Comparison of ENCODE assay signal across 9 cellular contexts in the genomic region with DNA sequence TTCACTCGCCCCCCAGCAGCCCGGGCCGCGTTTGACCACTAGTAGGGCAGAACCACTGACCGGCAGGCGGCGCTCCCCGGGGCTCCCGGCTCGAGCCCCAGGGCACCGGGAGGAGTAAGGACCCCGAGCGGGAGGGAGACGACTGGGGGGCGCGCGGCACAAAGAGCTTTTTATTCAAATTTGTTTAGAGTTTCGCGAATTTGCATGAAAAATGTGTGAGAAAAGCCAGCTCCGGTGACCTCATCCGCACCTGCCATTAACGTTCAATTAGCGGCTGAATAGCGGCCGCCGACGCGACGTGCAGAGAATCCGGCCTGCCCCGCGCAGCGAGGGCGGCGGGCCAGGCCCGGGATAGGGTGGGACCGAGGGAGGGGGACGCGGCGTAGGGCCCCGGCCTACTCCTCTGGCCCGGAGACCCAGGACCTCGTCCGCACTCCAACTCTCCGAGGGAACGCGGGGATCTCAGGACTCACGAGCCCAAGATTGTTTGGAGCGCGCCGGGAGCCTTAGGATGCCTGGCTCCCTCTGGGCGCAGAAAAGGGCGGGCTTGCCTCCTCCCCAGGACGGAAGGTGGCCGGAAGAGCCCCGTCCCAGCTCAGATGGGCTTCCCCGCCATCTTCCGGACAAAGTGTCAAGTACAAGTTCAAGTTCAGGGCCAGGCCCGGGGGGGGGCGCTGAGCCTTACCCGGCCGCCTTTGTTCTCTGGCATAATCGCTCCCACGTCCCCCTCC.
A peak's percentile ranks its signal among the peaks of the same experiment; 100 is the strongest.
DNase-seq lines count a peak whose midpoint lies in the region; ATAC-seq and TF ChIP-seq lines count a peak whose summit lies in the region.
"Had no signal": no experiment of that assay in that cellular context is flagged by ENCODE, and none has a peak within 500 bp of the region (broad histone marks: within the 10 kb centered on the region; RNA-seq: fewer than 3 reads in every experiment).

No MANE protein-coding gene starts in this region.

- peak overlapping the region; percentile 91 for H3K27ac ChIP-seq in VCaP
- no peak overlapping the region for H3K27ac ChIP-seq in esophagus squamous epithelium
- H3K27ac ChIP-seq: BLaER1 treated with 17β-estradiol and CSF1 and Interleukin-3, amounts not matched to agents 10 nM and 100 nM had no signal

- DNase-seq in NCI-H2029 (lab: John Stamatoyannopoulos, UW) (peak; percentile 7), NCI-H2029 treated with DMSO at 0.1 percent for 48 hours (lab: John Stamatoyannopoulos, UW) (no peak), NCI-H1048 (lab: John Stamatoyannopoulos, UW) (peak; percentile 33), esophagus squamous epithelium (lab: John Stamatoyannopoulos, UW) (no peak), nucleus accumbens (lab: John Stamatoyannopoulos, UW) (peak in 35 of 56 donors; percentile 24 to 73 (median 49))

- H3K4me1 ChIP-seq in esophagus squamous epithelium = peaks cover 15 to 29% (median 18%) of the 10 kb centered on the region in 3 donors

- TF ChIP-seq CTCF in VCaP (conservative IDR thresholded peaks at IDR 0.05) (peak; percentile 93), esophagus squamous epithelium (IDR thresholded peaks at IDR 0.05) (peak in 1 of 6 experiments; percentile 25)

- peak overlapping the region; percentile 9 to 62 (median 36) for H3K4me3 ChIP-seq in esophagus squamous epithelium
- H3K4me3 ChIP-seq: BLaER1 treated with 17β-estradiol and CSF1 and Interleukin-3, amounts not matched to agents 10 nM and 100 nM had no signal

- TF ChIP-seq POLR2A in esophagus squamous epithelium (IDR thresholded peaks at IDR 0.05) = no peak

- intact Hi-C loops in esophagus squamous epithelium (cut with DNase I) = no loop called here

- H3K36me3 ChIP-seq in esophagus squamous epithelium = no peaks in the 10 kb centered on the region
- H3K36me3 ChIP-seq: BLaER1 treated with 17β-estradiol and CSF1 and Interleukin-3, amounts not matched to agents 10 nM and 100 nM had no signal

- no peaks in the 10 kb centered on the region for H3K9me3 ChIP-seq in esophagus squamous epithelium
- H3K9me3 ChIP-seq: BLaER1 treated with 17β-estradiol and CSF1 and Interleukin-3, amounts not matched to agents 10 nM and 100 nM had no signal

- ATAC-seq in GM21737 (IDR thresholded peaks at IDR 0.05; ENCODE audit: unreplicated experiment) (peak; percentile 69), HG03097 (IDR thresholded peaks at IDR 0.05; ENCODE audit: low FRiP score, unreplicated experiment) (no peak)

- H3K27me3 ChIP-seq in esophagus squamous epithelium = peaks cover 14 to 98% (median 40%) of the 10 kb centered on the region in 4 donors

- WGBS in esophagus squamous epithelium, 2 donors = 2 to 4% methylated on average over 8 to 10 of the region's 64 CpGs

Comparison
In these comparisons a context has a peak if more than half of its experiments do, and no peak if none do; other contexts are left out.
1. DNase-seq: peak in NCI-H2029 (single experiment), NCI-H1048 (single experiment) and nucleus accumbens (35 of 56); none in NCI-H2029 treated with DMSO at 0.1 percent for 48 hours (single experiment) and esophagus squamous epithelium (single experiment).